ENCODE assay signal across 20 cellular contexts in genomic region chr18:74166397-74166796, GRCh38. TPM values are rescaled to one million over a fixed set of nuclear protein-coding genes. Genes with fewer than 3 reads are reported as not detected.
DNase-seq lines count a peak whose midpoint lies in the region; ATAC-seq, FAIRE-seq and TF ChIP-seq lines count a peak whose summit lies in the region.
"Had no signal": no experiment of that assay in that cellular context is flagged by ENCODE, and none has a peak within 500 bp of the region (broad histone marks: within the 10 kb centered on the region; RNA-seq: fewer than 3 reads in every experiment).

No MANE protein-coding gene starts in this region.

- H4K91ac ChIP-seq in IMR-90 (ENCODE audit: insufficient read depth, low read depth, low read length) = no peak overlapping the region

- CTCF ChIA-PET in IMR-90 (lab: Yijun Ruan, JAX) = interaction anchor here (1.3 kb wide), 1 partner anchor 10 kb away, joined by 4 read pairs; no protein-coding TSS in a partner anchor

- H3K4me3 ChIP-seq in IMR-90 (ENCODE audit: insufficient read depth, low read depth, low read length) (no peak overlapping the region), body of pancreas (no peak overlapping the region), pancreas (no peak overlapping the region), left ventricle myocardium inferior (no peak overlapping the region)
- H3K4me3 ChIP-seq: GM23338 had no signal

- no peak overlapping the region for H3K9ac ChIP-seq in IMR-90 (ENCODE audit: low read depth, low read length)
- H3K9ac ChIP-seq: KMS-11 had no signal

- no peak overlapping the region for H2AK5ac ChIP-seq in IMR-90 (ENCODE audit: low read depth, low read length)

- H3K56ac ChIP-seq in IMR-90 (ENCODE audit: extremely low read depth, insufficient read depth, low read length) = no peak overlapping the region

- intact Hi-C loops in IMR-90 (cut with micrococcal nuclease) (no loop called here), body of pancreas (cut with DNase I) (no loop called here), pancreas (cut with DNase I) (no loop called here), left ventricle myocardium inferior (cut with micrococcal nuclease) (no loop called here)

- H4K5ac ChIP-seq in IMR-90 (ENCODE audit: low read depth, low read length) = no peak overlapping the region

- H2BK120ac ChIP-seq in IMR-90 (ENCODE audit: low read depth, low read length) = no peak overlapping the region

- no peak for FAIRE-seq in pancreas (lab: Jason Lieb, UNC)
- FAIRE-seq: G401.6 had no signal

- TF ChIP-seq RAD21 in IMR-90 (IDR thresholded peaks at IDR 0.05; ENCODE audit: low read length) = no peak

- H3K9me3 ChIP-seq in IMR-90 (ENCODE audit: control insufficient read depth, insufficient read depth, low read length) (no peaks in the 10 kb centered on the region), body of pancreas (no peaks in the 10 kb centered on the region), pancreas (no peaks in the 10 kb centered on the region), left ventricle myocardium inferior (replicated peaks) (no peaks in the 10 kb centered on the region)

- H3K27ac ChIP-seq in IMR-90 (ENCODE audit: insufficient read depth, low read length) = no peak overlapping the region
- H3K27ac ChIP-seq in body of pancreas = peak overlapping the region in 2 of 4 donors; percentile 18 to 25
- H3K27ac ChIP-seq in pancreas = no peak overlapping the region
- no peak overlapping the region for H3K27ac ChIP-seq in left ventricle myocardium inferior (replicated peaks)
- H3K27ac ChIP-seq: KMS-11 had no signal

- in situ Hi-C loops in IMR-90 (cut with MboI; ENCODE audit: low sequenced_read_pairs) = no loop called here

- peaks cover 3% of the 10 kb centered on the region; the same call in 1 of the 2 replicates for H3K9me1 ChIP-seq in IMR-90 (ENCODE audit: insufficient read depth, low read length)

- H3K4me2 ChIP-seq in IMR-90 (ENCODE audit: low read depth, low read length) = peak overlapping the region; percentile 22; the same call in 1 of the 2 replicates
- H3K4me2 ChIP-seq: GM23338, KMS-11 had no signal

- 47% methylated on average over 2 of the region's 7 CpGs; no CpG with 5 or more reads in 1 of the 2 experiments for WGBS in IMR-90 (ENCODE audit: extremely low coverage in 2 of 2, insufficient read length in 1 of 2), 2 experiments
- WGBS in body of pancreas, 2 donors = 14 to 26% methylated on average over 7 of the region's 7 CpGs
- 10 to 11% methylated on average over 7 of the region's 7 CpGs for WGBS in pancreas, 2 donors

- H3K4me1 ChIP-seq in IMR-90 (ENCODE audit: control insufficient read depth, insufficient read depth, low read length) (peaks cover 3% of the 10 kb centered on the region; the same call in 1 of the 2 replicates), body of pancreas (peaks cover 7% of the 10 kb centered on the region), pancreas (peaks cover 0 to 5% (median 3%) of the 10 kb centered on the region in 3 donors), left ventricle myocardium inferior (no peaks in the 10 kb centered on the region)

- H4K20me1 ChIP-seq in IMR-90 (ENCODE audit: insufficient read depth, low read length) = no peaks in the 10 kb centered on the region

- H2BK15ac ChIP-seq in IMR-90 (ENCODE audit: low read depth, low read length) = no peak overlapping the region

- H3K79me1 ChIP-seq in IMR-90 (ENCODE audit: low read depth in 1 of 2, low read length in 2 of 2) = no peaks in the 10 kb centered on the region

- H2AFZ ChIP-seq in IMR-90 (replicated peaks; ENCODE audit: low read length, poor library complexity) = peak overlapping the region; percentile 26
- H2AFZ ChIP-seq: GM23338 had no signal

- no TSS peak for BruUV-seq in IMR-90 (replicated peaks; lab: Mats Ljungman, UMichigan)

- 0 out of 2 replicates have a peak overlapping the region, but pooled peaks have one; percentile 15 for H3K4ac ChIP-seq in IMR-90 (ENCODE audit: low read depth, low read length)

- no peak overlapping the region for H2BK5ac ChIP-seq in IMR-90 (ENCODE audit: low read depth, low read length, poor library complexity, severe bottlenecking)

- no peak overlapping the region for H4K8ac ChIP-seq in IMR-90 (ENCODE audit: low read depth in 2 of 2, low read length in 2 of 2)

- POLR2A ChIA-PET in IMR-90 (lab: Charles Lee; ENCODE audit: unreplicated experiment) = no interaction called here

- TF ChIP-seq POLR2A in IMR-90 (IDR thresholded peaks at IDR 0.05; ENCODE audit: low read depth, low read length) (no peak), body of pancreas (IDR thresholded peaks at IDR 0.05) (no peak)

- no peak overlapping the region for H2BK20ac ChIP-seq in IMR-90 (ENCODE audit: low read depth, low read length)

- H3K23ac ChIP-seq in IMR-90 (ENCODE audit: low read depth, low read length) = no peak overlapping the region; the same call in 1 of the 2 replicates

- H3K36me3 ChIP-seq in IMR-90 (ENCODE audit: control insufficient read depth, insufficient read depth, low read length) = peaks cover 1% of the 10 kb centered on the region; the same call in 1 of the 2 replicates
- no peaks in the 10 kb centered on the region for H3K36me3 ChIP-seq in body of pancreas (replicated peaks in 1 of 2; ENCODE audit: insufficient read depth in 1 of 2, low read depth in 2 of 2)
- no peaks in the 10 kb centered on the region for H3K36me3 ChIP-seq in pancreas
- H3K36me3 ChIP-seq in left ventricle myocardium inferior = peaks cover 10% of the 10 kb centered on the region

- H2AK9ac ChIP-seq in IMR-90 (replicated peaks; ENCODE audit: low read depth, low read length, poor library complexity) = no peak overlapping the region

- DNase-seq in COLO668 (lab: John Stamatoyannopoulos, UW; ENCODE audit: unreplicated experiment) (peak; percentile 41), IMR-90 (peak; percentile 7), body of pancreas (peak in 3 of 4 donors; percentile 37 to 47 (median 42)), pancreas (peak in 2 of 6 donors; percentile 20 to 25), ureter (ENCODE audit: low spot score) (no peak), left ventricle myocardium inferior (no peak)
- DNase-seq: ACHN, AML-193, DND-41, NCI-H1048, NCI-H187 treated with DMSO at 0.1 percent for 48 hours, NCI-H2171 treated with DMSO at 0.1 percent for 48 hours, NCI-H446 treated with DMSO at 0.1 percent for 48 hours, SHP77 treated with DMSO at 0.1 percent for 48 hours, T-helper 1 cell had no signal

- H3K18ac ChIP-seq in IMR-90 (ENCODE audit: low read depth, low read length) = no peak overlapping the region

- TF ChIP-seq CTCF in IMR-90 (conservative IDR thresholded peaks at IDR 0.05; ENCODE audit: low read depth, low read length) (no peak), body of pancreas (IDR thresholded peaks at IDR 0.05) (no peak), pancreas (IDR thresholded peaks at IDR 0.05) (no peak), left ventricle myocardium inferior (IDR thresholded peaks at IDR 0.05; ENCODE audit: borderline replicate concordance) (no peak)

- no peak overlapping the region for H3K14ac ChIP-seq in IMR-90 (replicated peaks; ENCODE audit: low read depth, low read length)

- peaks cover 8% of the 10 kb centered on the region for H3K27me3 ChIP-seq in IMR-90 (ENCODE audit: control insufficient read depth, insufficient read depth, low read length)
- no peaks in the 10 kb centered on the region for H3K27me3 ChIP-seq in body of pancreas
- H3K27me3 ChIP-seq in pancreas = peaks cover 0 to 4% (median 0%) of the 10 kb centered on the region in 4 donors
- peaks cover 16% of the 10 kb centered on the region for H3K27me3 ChIP-seq in left ventricle myocardium inferior (ENCODE audit: low read depth)

- ATAC-seq in IMR-90 (ENCODE audit: low read depth) (peak; percentile 42), body of pancreas (peak; percentile 91), pancreas (peak; percentile 38 to 88 (median 72)), GM19463 (IDR thresholded peaks at IDR 0.05; ENCODE audit: unreplicated experiment) (no peak)
- ATAC-seq: GM23338, SK-N-SH treated with all-trans-retinoic acid at 6 μM for 48 hours had no signal

- dilution Hi-C loops in IMR-90 (cut with HindIII; ENCODE audit: low sequenced_read_pairs, unreplicated experiment) = no loop called here

TF ChIP-seq in IMR-90, 13 proteins besides CTCF, POLR2A, EP300 and RAD21 (continues in another document):
- no peak for TF ChIP-seq MAFK (IDR thresholded peaks at IDR 0.05; ENCODE audit: low read depth, low read length)
- TF ChIP-seq SMC3 (IDR thresholded peaks at IDR 0.05; ENCODE audit: low read depth, low read length) = no peak
- TF ChIP-seq CHD1 (IDR thresholded peaks at IDR 0.05; ENCODE audit: low read depth, low read length) = no peak
- no peak for TF ChIP-seq MXI1 (IDR thresholded peaks at IDR 0.05; ENCODE audit: borderline replicate concordance, low read depth, low read length)
- no peak for TF ChIP-seq CEBPB (IDR thresholded peaks at IDR 0.05; ENCODE audit: low read depth, low read length)
- TF ChIP-seq ELK1 (IDR thresholded peaks at IDR 0.05; ENCODE audit: borderline replicate concordance, low read depth, low read length) = no peak
- TF ChIP-seq RFX5 (IDR thresholded peaks at IDR 0.05; ENCODE audit: low read depth, low read length) = no peak
- no peak for TF ChIP-seq RCOR1 (IDR thresholded peaks at IDR 0.05; ENCODE audit: insufficient replicate concordance, low read length)

RNA-seq across cellular contexts. Expression of gene TIMM21, which starts 18.1 kb away (rescaled TPM):
- 41.9 and 42.8 TPM in 2 replicates for total RNA-seq in IMR-90 (2012; rRNA removed)
- 41.5 and 52.7 TPM in 2 replicates for polyA plus RNA-seq in IMR-90 (2012; rRNA removed)
- 11.2 and 15.8 TPM in 2 replicates for polyA plus RNA-seq in IMR-90 (2012; cell fraction: cytosol; rRNA removed)
- polyA plus RNA-seq in IMR-90 (2012; cell fraction: nucleus; rRNA removed; ENCODE audit: low replicate concordance) = 7.0 and 45.7 TPM in 2 replicates
- total RNA-seq in body of pancreas = 10 to 100 TPM in 1 of 2 donors, 1 to 10 TPM in 1; 3.9 to 23.1 TPM
- 10 to 100 TPM in 3 of 6 donors, 1 to 10 TPM in 3; 6.0 to 13.3 (median 10.0) TPM for total RNA-seq in pancreas
- 10 to 100 TPM in 1 of 2 donors, 1 to 10 TPM in 1; 7.5 to 14.3 TPM for polyA plus RNA-seq in pancreas
- total RNA-seq in ureter = 36.0 TPM
- total RNA-seq in left ventricle myocardium inferior = 172 TPM

RNA-seq across cellular contexts. Expression of gene FBXO15, which starts 18.8 kb away (rescaled TPM):
- total RNA-seq in IMR-90 (2012; rRNA removed) = 0.90 and 1.1 TPM in 2 replicates
- 1.5 and 2.0 TPM in 2 replicates for polyA plus RNA-seq in IMR-90 (2012; rRNA removed)
- 0.51 and 0.62 TPM in 2 replicates for polyA plus RNA-seq in IMR-90 (2012; cell fraction: cytosol; rRNA removed)
- 0.67 and 6.4 TPM in 2 replicates for polyA plus RNA-seq in IMR-90 (2012; cell fraction: nucleus; rRNA removed; ENCODE audit: low replicate concordance)
- 1 to 10 TPM; 1.0 to 3.3 TPM for total RNA-seq in body of pancreas
- total RNA-seq in pancreas = 1 to 10 TPM in 1 of 6 donors, under 1 TPM in 5; 0.37 to 2.5 (median 0.71) TPM
- 1 to 10 TPM; 1.3 to 7.1 TPM for polyA plus RNA-seq in pancreas
- total RNA-seq in ureter = 2.2 TPM
- total RNA-seq in left ventricle myocardium inferior = not detected

Comparison
In these comparisons a context has a peak if more than half of its experiments do, and no peak if none do; other contexts are left out.
1. DNase-seq: peak in COLO668 (single experiment), IMR-90 (single experiment) and body of pancreas (3 of 4); none in ureter (single experiment) and left ventricle myocardium inferior (single experiment).